28 cellular contexts compared by ENCODE assay signal in genomic region chr3:193833592-193833991, GRCh38.
DNase-seq lines count a peak whose midpoint lies in the region; ATAC-seq and TF ChIP-seq lines count a peak whose summit lies in the region.
"Had no signal": no experiment of that assay in that cellular context is flagged by ENCODE, and none has a peak within 500 bp of the region (broad histone marks: within the 10 kb centered on the region; RNA-seq: fewer than 3 reads in every experiment).

No MANE protein-coding gene starts in this region.

- H3K36me3 Mint-ChIP-seq in T-helper 1 cell treated with Interleukin-12 subunit alpha and Interleukin-12 subunit beta and Interleukin-4 antibody, amounts not matched to agents 30 μg/mL and 1 μg/mL, for 36 hours (ENCODE audit: low read depth), result no peaks in the 10 kb centered on the region
- H3K36me3 Mint-ChIP-seq in type B pancreatic cell, result no peaks in the 10 kb centered on the region
- H3K36me3 Mint-ChIP-seq: CD4-positive, alpha-beta memory T cell had no signal

- intact Hi-C loops in lower lobe of right lung (cut with DNase I), result no loop called here

- no peaks in the 10 kb centered on the region for H3K9me3 ChIP-seq in lower lobe of right lung
- H3K9me3 ChIP-seq: BLaER1 treated with 17β-estradiol and CSF1 and Interleukin-3, amounts not matched to agents 10 nM and 100 nM had no signal

- H3K4me3 ChIP-seq in lower lobe of right lung, result no peak overlapping the region
- H3K4me3 ChIP-seq: BLaER1 treated with 17β-estradiol and CSF1 and Interleukin-3, amounts not matched to agents 10 nM and 100 nM; SK-N-MC had no signal

- TF ChIP-seq CTCF in VCaP (conservative IDR thresholded peaks at IDR 0.05) (no peak), type B pancreatic cell (conservative IDR thresholded peaks at IDR 0.05) (no peak), lower lobe of right lung (IDR thresholded peaks at IDR 0.05) (no peak)

- H3K27me3 ChIP-seq in lower lobe of right lung (ENCODE audit: low read depth), result no peaks in the 10 kb centered on the region
- H3K27me3 ChIP-seq: BLaER1 treated with 17β-estradiol and CSF1 and Interleukin-3, amounts not matched to agents 10 nM and 100 nM had no signal

- H3K36me3 ChIP-seq in lower lobe of right lung, result no peaks in the 10 kb centered on the region
- H3K36me3 ChIP-seq: BLaER1 treated with 17β-estradiol and CSF1 and Interleukin-3, amounts not matched to agents 10 nM and 100 nM had no signal

- H3K27me3 Mint-ChIP-seq in T-helper 1 cell treated with Interleukin-12 subunit alpha and Interleukin-12 subunit beta and Interleukin-4 antibody, amounts not matched to agents 30 μg/mL and 1 μg/mL, for 36 hours (ENCODE audit: low read depth), result peaks cover 20% of the 10 kb centered on the region
- no peaks in the 10 kb centered on the region for H3K27me3 Mint-ChIP-seq in type B pancreatic cell

- peak overlapping the region; percentile 26 for H3K27ac Mint-ChIP-seq in T-helper 1 cell treated with Interleukin-12 subunit alpha and Interleukin-12 subunit beta and Interleukin-4 antibody, amounts not matched to agents 30 μg/mL and 1 μg/mL, for 36 hours
- peak overlapping the region; percentile 20 for H3K27ac Mint-ChIP-seq in type B pancreatic cell

- H3K27ac ChIP-seq in VCaP (peak overlapping the region; percentile 65; the same call in 1 of the 2 replicates), lower lobe of right lung (no peak overlapping the region)
- H3K27ac ChIP-seq: 22Rv1; BLaER1 treated with 17β-estradiol and CSF1 and Interleukin-3, amounts not matched to agents 10 nM and 100 nM; SK-N-MC had no signal

- DNase-seq in T-helper 1 cell (no peak), islet precursor cell (peak; percentile 33), type B pancreatic cell (ENCODE audit: extremely low spot score, unreplicated experiment) (no peak), lower lobe of right lung (no peak), AG08395 (ENCODE audit: low spot score) (no peak), DMS79 (lab: John Stamatoyannopoulos, UW) (no peak)
- DNase-seq: ACHN; CD4-positive, alpha-beta memory T cell; COR-L47; EL; GDM1; Karpas-422; NCI-H1092 treated with DMSO at 0.1 percent for 48 hours; NCI-H1436; NCI-H187; NCI-H2081 treated with DMSO at 0.1 percent for 48 hours; NCI-H2171; NCI-H226; NCI-H510A; NCI-H69; SIG-M5 had no signal

- no peak overlapping the region for H3K4me3 Mint-ChIP-seq in T-helper 1 cell treated with Interleukin-12 subunit alpha and Interleukin-12 subunit beta and Interleukin-4 antibody, amounts not matched to agents 30 μg/mL and 1 μg/mL, for 36 hours
- H3K4me3 Mint-ChIP-seq in type B pancreatic cell, result no peak overlapping the region
- H3K4me3 Mint-ChIP-seq: CD4-positive, alpha-beta memory T cell had no signal

- H3K9me3 Mint-ChIP-seq in T-helper 1 cell treated with Interleukin-12 subunit alpha and Interleukin-12 subunit beta and Interleukin-4 antibody, amounts not matched to agents 30 μg/mL and 1 μg/mL, for 36 hours, result no peaks in the 10 kb centered on the region
- H3K9me3 Mint-ChIP-seq in type B pancreatic cell, result peaks cover 4% of the 10 kb centered on the region
- H3K9me3 Mint-ChIP-seq: CD4-positive, alpha-beta memory T cell had no signal

- peaks cover 17% of the 10 kb centered on the region for H3K4me1 Mint-ChIP-seq in T-helper 1 cell treated with Interleukin-12 subunit alpha and Interleukin-12 subunit beta and Interleukin-4 antibody, amounts not matched to agents 30 μg/mL and 1 μg/mL, for 36 hours (ENCODE audit: low read depth)
- H3K4me1 Mint-ChIP-seq in type B pancreatic cell (ENCODE audit: unreplicated experiment), result peaks cover 38% of the 10 kb centered on the region
- H3K4me1 Mint-ChIP-seq: CD4-positive, alpha-beta memory T cell had no signal

- ATAC-seq in lower lobe of right lung, result no peak
- ATAC-seq: HCT116, HepG2 had no signal

- no peaks in the 10 kb centered on the region for H3K4me1 ChIP-seq in lower lobe of right lung
